10 cellular contexts compared by ENCODE assay signal in the genomic region with DNA sequence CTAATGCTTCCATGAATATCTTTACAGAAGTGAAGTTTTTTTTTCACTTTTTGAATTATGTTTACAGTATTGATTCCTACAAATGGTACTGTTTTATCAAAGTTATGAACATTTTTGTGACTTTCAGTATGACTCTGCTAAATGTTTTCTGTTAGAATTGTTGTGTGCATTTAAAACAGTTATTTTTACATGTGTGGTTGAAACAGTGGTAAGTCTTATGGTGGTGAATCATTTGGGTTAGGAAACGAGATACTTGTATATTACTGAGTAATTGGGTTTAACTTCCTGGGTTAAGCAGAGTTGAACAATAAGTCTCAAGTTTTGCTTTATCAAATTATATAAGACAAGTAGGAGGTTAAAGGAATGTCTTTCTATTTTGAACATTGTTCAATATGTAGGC.
DNase-seq lines count a peak whose midpoint lies in the region; ATAC-seq, FAIRE-seq and TF ChIP-seq lines count a peak whose summit lies in the region.
"Had no signal": no experiment of that assay in that cellular context is flagged by ENCODE, and none has a peak within 500 bp of the region (broad histone marks: within the 10 kb centered on the region; RNA-seq: fewer than 3 reads in every experiment).

No MANE protein-coding gene starts in this region.

- FAIRE-seq in islet of Langerhans (lab: Jason Lieb, UNC) = peak; percentile 61

- H3K4me1 ChIP-seq in colonic mucosa = no peaks in the 10 kb centered on the region
- no peaks in the 10 kb centered on the region for H3K4me1 ChIP-seq in transverse colon

- H3K27me3 ChIP-seq in GM06990 (replicated peaks; ENCODE audit: control insufficient read depth, insufficient read depth, low read length) (no peaks in the 10 kb centered on the region), colonic mucosa (no peaks in the 10 kb centered on the region), transverse colon (no peaks in the 10 kb centered on the region)

- no peaks in the 10 kb centered on the region for H3K27me3 Mint-ChIP-seq in T-helper 17 cell

- H3K36me3 ChIP-seq in GM06990 (ENCODE audit: control insufficient read depth, insufficient read depth, low read length) (no peaks in the 10 kb centered on the region; the same call in 1 of the 2 replicates), colonic mucosa (no peaks in the 10 kb centered on the region), transverse colon (peaks cover 0 to 59% (median 28%) of the 10 kb centered on the region in 4 donors)

- H3K27ac Mint-ChIP-seq in T-helper 17 cell = peak overlapping the region; percentile 3

- TF ChIP-seq CTCF in GM06990 (IDR thresholded peaks at IDR 0.05; ENCODE audit: insufficient read depth, low read length, poor library complexity, severe bottlenecking) (no peak), colonic mucosa (IDR thresholded peaks at IDR 0.05) (no peak), transverse colon (IDR thresholded peaks at IDR 0.05) (no peak)

- H3K4me3 Mint-ChIP-seq in T-helper 17 cell = no peak overlapping the region

- intact Hi-C loops in colonic mucosa (cut with DNase I) = no loop called here
- intact Hi-C loops in transverse colon (cut with DNase I; ENCODE audit: low total_unique reads) = loop anchor here (10.0 kb wide), 1 partner anchor 1822 kb away; a partner anchor contains a TSS

- H3K4me1 Mint-ChIP-seq in T-helper 17 cell = peaks cover 4% of the 10 kb centered on the region

- no peak for TF ChIP-seq EP300 in transverse colon (IDR thresholded peaks at IDR 0.05; ENCODE audit: low read depth)

- in situ Hi-C loops in transverse colon (cut with MboI; ENCODE audit: low pct_ligation_motif_present in 1 of 4, low pct_unique_long_range_greater_than_20kb in 1 of 4, low sequenced_read_pairs in 3 of 4) = no loop called here

- no peak overlapping the region for H3K27ac ChIP-seq in colonic mucosa
- no peak overlapping the region for H3K27ac ChIP-seq in transverse colon

- H3K9ac ChIP-seq in colonic mucosa (ENCODE audit: low read depth in 2 of 2, low read length in 2 of 2) = no peak overlapping the region

- no peak for TF ChIP-seq POLR2A in transverse colon (IDR thresholded peaks at IDR 0.05)

- 60 to 74% methylated on average over 1 of the region's 1 CpG for WGBS in transverse colon (ENCODE audit: low coverage in 1 of 2), 2 donors

- DNase-seq in GM06990 (ENCODE audit: extremely low read depth, insufficient read length) = peak; percentile 22
- peak; percentile 45 for DNase-seq in H4 (ENCODE audit: low spot score)
- no peak for DNase-seq in T-helper 17 cell
- DNase-seq in colonic mucosa = no peak
- no peak for DNase-seq in SW 1271 (lab: John Stamatoyannopoulos, UW)
- DNase-seq in transverse colon = no peak
- no peak for DNase-seq in midbrain (lab: John Stamatoyannopoulos, UW)
- DNase-seq: activated CD4-positive, CD25-positive, alpha-beta regulatory T cell treated with anti-CD3 and anti-CD28 coated beads, Interleukin-2, amount 50 U/mL, for 72 hours; hippocampal formation had no signal

- no peaks in the 10 kb centered on the region for H3K36me3 Mint-ChIP-seq in T-helper 17 cell (ENCODE audit: low read depth)

- no peak for ATAC-seq in T-helper 17 cell

- H3K9me3 ChIP-seq in T-helper 17 cell (ENCODE audit: control insufficient read depth, low read length, poor library complexity, severe bottlenecking) (no peaks in the 10 kb centered on the region), colonic mucosa (no peaks in the 10 kb centered on the region), transverse colon (no peaks in the 10 kb centered on the region)

- H3K4me3 ChIP-seq in GM06990 (replicated peaks; ENCODE audit: low read depth, low read length) (no peak overlapping the region), colonic mucosa (no peak overlapping the region), transverse colon (no peak overlapping the region)

Comparison
In these comparisons a context has a peak if more than half of its experiments do, and no peak if none do; other contexts are left out.
1. DNase-seq: peak in GM06990 (single experiment) and H4 (single experiment); none in T-helper 17 cell (0 of 3), colonic mucosa (single experiment), SW 1271 (0 of 2), transverse colon (single experiment) and midbrain (single experiment).